30 cellular contexts compared by ENCODE assay signal in the genomic region with DNA sequence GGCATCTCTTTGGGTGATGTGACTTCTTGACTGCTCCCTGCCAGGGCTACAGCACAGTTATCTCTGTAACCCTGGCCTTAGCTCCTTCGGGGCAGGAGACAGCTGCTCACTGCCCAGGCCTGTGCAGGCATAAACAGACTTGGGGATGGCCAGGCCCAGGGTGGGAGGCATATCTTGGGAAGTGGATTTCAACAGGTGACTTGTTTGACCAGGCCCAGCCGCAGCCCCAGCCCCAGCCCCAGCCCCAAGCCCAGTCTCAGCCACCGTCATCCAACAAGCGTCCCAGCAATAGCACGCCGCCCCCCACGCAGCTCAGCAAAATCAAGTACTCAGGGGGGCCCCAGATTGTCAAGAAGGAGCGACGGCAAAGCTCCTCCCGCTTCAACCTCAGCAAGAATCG.
"Had no signal": no experiment of that assay in that cellular context is flagged by ENCODE, and none has a peak within 500 bp of the region (broad histone marks: within the 10 kb centered on the region; RNA-seq: fewer than 3 reads in every experiment).

No MANE protein-coding gene starts in this region.

- H3K4me3 ChIP-seq: left lung, lower lobe of right lung, psoas muscle, right lobe of liver, smooth muscle cell, testis, thyroid gland, transverse colon, upper lobe of left lung, vagina had no signal

- H2AFZ ChIP-seq: parathyroid adenoma had no signal

- H3K9ac ChIP-seq: parathyroid adenoma had no signal

- H3K27me3 Mint-ChIP-seq: naive thymus-derived CD8-positive, alpha-beta T cell; stimulated activated memory B cell treated with anti-CD40 and anti-IgM and Interleukin-4, amounts not matched to agents 10 μg/mL and 1 μg/mL and 100 μg/mL, for 72 hours; stimulated activated naive CD8-positive, alpha-beta T cell treated with anti-CD3 and anti-CD28 coated beads, Interleukin-15, amount 100 ng/mL, for 72 hours had no signal

- H3K4me3 Mint-ChIP-seq: immature natural killer cell; naive thymus-derived CD8-positive, alpha-beta T cell; nephron; neural crest cell; stimulated activated memory B cell treated with anti-CD40 and anti-IgM and Interleukin-4, amounts not matched to agents 10 μg/mL and 1 μg/mL and 100 μg/mL, for 72 hours; stimulated activated naive CD8-positive, alpha-beta T cell treated with anti-CD3 and anti-CD28 coated beads, Interleukin-15, amount 100 ng/mL, for 72 hours had no signal

- ATAC-seq: left colon; left lung; lower lobe of right lung; naive thymus-derived CD8-positive, alpha-beta T cell; psoas muscle; right lobe of liver; stimulated activated memory B cell treated with anti-CD40 and anti-IgM and Interleukin-4, amounts not matched to agents 10 μg/mL and 1 μg/mL and 100 μg/mL, for 72 hours; stimulated activated naive CD8-positive, alpha-beta T cell treated with anti-CD3 and anti-CD28 coated beads, Interleukin-15, amount 100 ng/mL, for 72 hours had no signal

- DNase-seq: hypothalamus; immature natural killer cell; kidney; left colon; lower lobe of right lung; mammary epithelial cell; mesenchymal stem cell; naive thymus-derived CD8-positive, alpha-beta T cell; occipital lobe; psoas muscle; stimulated activated CD4-positive, alpha-beta T cell treated with anti-CD3 and anti-CD28 coated beads, Interleukin-1b, Interleukin-23, amount 100 ng/mL, for 48 hours; stimulated activated CD4-positive, alpha-beta T cell treated with anti-CD3 and anti-CD28 coated beads, Interleukin-2, amount 100 ng/mL, for 48 hours; stimulated activated CD4-positive, alpha-beta T cell treated with anti-CD3 and anti-CD28 coated beads, Interleukin-4, amount 100 ng/mL, for 4 hours; stimulated activated CD8-positive, alpha-beta memory T cell treated with anti-CD3 and anti-CD28 coated beads, Interleukin-4, amount 100 ng/mL, for 48 hours; stimulated activated naive CD4-positive, alpha-beta T cell treated with Interleukin-2 at 50 U/mL for 16 hours; stimulated activated naive CD8-positive, alpha-beta T cell treated with anti-CD3 and anti-CD28 coated beads, Interleukin-15, amount 100 ng/mL, for 72 hours; testis; thyroid gland; transverse colon had no signal

- H3K27ac ChIP-seq: left lung, lower lobe of right lung, neutrophil, parathyroid adenoma, psoas muscle, right lobe of liver, testis, thyroid gland, transverse colon, upper lobe of left lung, vagina had no signal

- FAIRE-seq: islet of Langerhans, kidney had no signal

- H3K9me3 ChIP-seq: left lung, lower lobe of right lung, neutrophil, psoas muscle, right lobe of liver, testis, thyroid gland, transverse colon, upper lobe of left lung, vagina had no signal

- H3K27me3 ChIP-seq: left lung, neutrophil, right lobe of liver, testis, thyroid gland, transverse colon, upper lobe of left lung, vagina had no signal

- H3K4me1 Mint-ChIP-seq: nephron, neural crest cell had no signal

- H3K4me1 ChIP-seq: left lung, lower lobe of right lung, parathyroid adenoma, psoas muscle, right lobe of liver, testis, thyroid gland, transverse colon, upper lobe of left lung, vagina had no signal

- H3K27ac Mint-ChIP-seq: immature natural killer cell; nephron; stimulated activated memory B cell treated with anti-CD40 and anti-IgM and Interleukin-4, amounts not matched to agents 10 μg/mL and 1 μg/mL and 100 μg/mL, for 72 hours had no signal

- H3K9me3 Mint-ChIP-seq: immature natural killer cell; naive thymus-derived CD8-positive, alpha-beta T cell; nephron; neural crest cell; stimulated activated memory B cell treated with anti-CD40 and anti-IgM and Interleukin-4, amounts not matched to agents 10 μg/mL and 1 μg/mL and 100 μg/mL, for 72 hours; stimulated activated naive CD8-positive, alpha-beta T cell treated with anti-CD3 and anti-CD28 coated beads, Interleukin-15, amount 100 ng/mL, for 72 hours had no signal

- H3K4me2 ChIP-seq: smooth muscle cell had no signal
